ENCODE assay signal across 10 cellular contexts in the genomic region with DNA sequence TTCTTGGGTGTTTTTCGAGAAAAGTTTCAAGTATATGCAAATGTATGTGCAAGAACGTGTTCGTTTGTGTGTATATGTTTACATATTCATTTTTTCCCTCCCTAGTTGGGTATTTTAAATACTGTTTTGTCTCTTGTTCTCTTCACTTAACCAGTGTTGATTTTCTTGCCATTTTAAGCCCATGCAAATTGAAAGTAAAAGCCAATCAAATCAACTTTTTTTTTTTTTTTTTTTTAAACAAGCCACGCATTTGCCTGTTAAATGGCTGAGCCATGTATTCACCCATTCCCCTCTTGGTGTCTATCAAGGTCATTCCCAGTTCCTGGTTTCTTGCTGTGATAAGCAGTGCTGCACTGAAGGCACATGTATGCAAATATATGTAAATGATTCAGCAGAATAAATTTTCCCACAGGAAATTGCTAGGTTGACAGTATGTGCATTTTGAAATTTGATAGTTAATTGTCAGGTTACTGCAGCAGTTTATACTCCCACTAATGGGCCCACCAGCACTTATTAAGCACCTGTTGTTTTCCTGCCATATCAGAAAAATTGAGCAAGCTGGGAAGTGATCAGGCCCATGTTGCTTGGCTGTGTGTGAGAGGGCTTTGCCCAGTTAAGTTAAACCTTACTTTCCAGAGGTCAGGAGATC. TPM values are rescaled to one million over a fixed set of nuclear protein-coding genes. Genes with fewer than 3 reads are reported as not detected.
DNase-seq lines count a peak whose midpoint lies in the region; ATAC-seq and TF ChIP-seq lines count a peak whose summit lies in the region.
"Had no signal": no experiment of that assay in that cellular context is flagged by ENCODE, and none has a peak within 500 bp of the region (broad histone marks: within the 10 kb centered on the region; RNA-seq: fewer than 3 reads in every experiment).

No MANE protein-coding gene starts in this region.

- TF ChIP-seq POLR2A in adrenal gland (IDR thresholded peaks at IDR 0.05) = no peak

- peak in 2 of 3 donors; percentile 63 to 74 for DNase-seq in CD4-positive, CD25-positive, alpha-beta regulatory T cell
- DNase-seq in endodermal cell (no peak), posterior vena cava (ENCODE audit: low spot score) (no peak), HT-29 (ENCODE audit: low spot score) (no peak), adrenal gland (no peak), DMS153 (lab: John Stamatoyannopoulos, UW) (no peak)
- DNase-seq: Calu3, NCI-H2029 had no signal

- peak; percentile 36 to 55 for ATAC-seq in CD4-positive, CD25-positive, alpha-beta regulatory T cell (ENCODE audit: low read depth in 2 of 2)
- peak; percentile 9 for ATAC-seq in GM19397 (IDR thresholded peaks at IDR 0.05; ENCODE audit: unreplicated experiment)
- peak; percentile 18 for ATAC-seq in HG03469 (IDR thresholded peaks at IDR 0.05; ENCODE audit: unreplicated experiment)

- H3K4me3 ChIP-seq in CD4-positive, CD25-positive, alpha-beta regulatory T cell (ENCODE audit: low read depth, low read length) = peak overlapping the region; percentile 92
- H3K4me3 ChIP-seq in endodermal cell (ENCODE audit: low read length) (peak overlapping the region; percentile 61), adrenal gland (no peak overlapping the region)

- H3K4me3 Mint-ChIP-seq in CD4-positive, CD25-positive, alpha-beta regulatory T cell = peak overlapping the region; percentile 76 to 87 (median 84)
- no peak overlapping the region for H3K4me3 Mint-ChIP-seq in endodermal cell

- peaks cover 52% of the 10 kb centered on the region for H3K4me1 ChIP-seq in CD4-positive, CD25-positive, alpha-beta regulatory T cell (ENCODE audit: control insufficient read depth, insufficient read depth, low read length, poor library complexity, severe bottlenecking)
- H3K4me1 ChIP-seq in endodermal cell (ENCODE audit: control insufficient read depth, insufficient read depth, low read length) (peaks cover 6% of the 10 kb centered on the region), adrenal gland (replicated peaks in 1 of 2) (peaks cover 0 to 18% of the 10 kb centered on the region in 2 donors)

- intact Hi-C loops in posterior vena cava (cut with DNase I) = no loop called here
- intact Hi-C loops in adrenal gland (cut with DNase I) = no loop called here

- no peaks in the 10 kb centered on the region for H3K27me3 ChIP-seq in CD4-positive, CD25-positive, alpha-beta regulatory T cell (ENCODE audit: control insufficient read depth, insufficient read depth, low read length)
- H3K27me3 ChIP-seq in endodermal cell (ENCODE audit: control insufficient read depth, insufficient read depth, low read length, poor library complexity, severe bottlenecking) = no peaks in the 10 kb centered on the region
- H3K27me3 ChIP-seq in adrenal gland = no peaks in the 10 kb centered on the region

- TF ChIP-seq CTCF in endodermal cell (conservative IDR thresholded peaks at IDR 0.05) (no peak), adrenal gland (IDR thresholded peaks at IDR 0.05) (no peak)

- peaks cover 0 to 7% of the 10 kb centered on the region in 2 experiments for H3K9me3 ChIP-seq in CD4-positive, CD25-positive, alpha-beta regulatory T cell (ENCODE audit: control insufficient read depth in 2 of 2, low read length in 2 of 2)
- H3K9me3 ChIP-seq in endodermal cell (ENCODE audit: control insufficient read depth, low read length) (peaks cover 24% of the 10 kb centered on the region), adrenal gland (replicated peaks in 1 of 3) (no peaks in the 10 kb centered on the region)

- peaks cover 7 to 86% (median 56%) of the 10 kb centered on the region in 4 donors for H3K4me1 Mint-ChIP-seq in CD4-positive, CD25-positive, alpha-beta regulatory T cell
- H3K4me1 Mint-ChIP-seq in endodermal cell = peaks cover 18% of the 10 kb centered on the region

- no peaks in the 10 kb centered on the region for H3K36me3 ChIP-seq in CD4-positive, CD25-positive, alpha-beta regulatory T cell (ENCODE audit: control insufficient read depth, insufficient read depth, low read length)
- H3K36me3 ChIP-seq in endodermal cell (ENCODE audit: control insufficient read depth, insufficient read depth, low read length) = peaks cover 2% of the 10 kb centered on the region
- no peaks in the 10 kb centered on the region for H3K36me3 ChIP-seq in adrenal gland (replicated peaks in 1 of 2)

- H3K9ac ChIP-seq in endodermal cell (ENCODE audit: extremely low read depth, low read length, poor library complexity, severe bottlenecking) = no peak overlapping the region

- H3K27ac Mint-ChIP-seq in CD4-positive, CD25-positive, alpha-beta regulatory T cell = peak overlapping the region; percentile 97 to 98 (median 98)
- H3K27ac Mint-ChIP-seq in endodermal cell = no peak overlapping the region

- H3K27me3 Mint-ChIP-seq in CD4-positive, CD25-positive, alpha-beta regulatory T cell = peaks cover 8% of the 10 kb centered on the region
- H3K27me3 Mint-ChIP-seq in endodermal cell (ENCODE audit: insufficient read depth) = no peaks in the 10 kb centered on the region

- H3K9me3 Mint-ChIP-seq in CD4-positive, CD25-positive, alpha-beta regulatory T cell = peaks cover 0 to 6% (median 3%) of the 10 kb centered on the region in 7 donors
- peaks cover 29% of the 10 kb centered on the region for H3K9me3 Mint-ChIP-seq in endodermal cell

- H3K27ac ChIP-seq in CD4-positive, CD25-positive, alpha-beta regulatory T cell (ENCODE audit: insufficient read depth, low read length, poor library complexity, severe bottlenecking) = peak overlapping the region; percentile 98
- H3K27ac ChIP-seq in endodermal cell (ENCODE audit: low read depth, low read length) (no peak overlapping the region), adrenal gland (peak overlapping the region in 1 of 5 donors; percentile 37)

- 94% methylated on average over 2 of the region's 4 CpGs; no CpG with 5 or more reads in 1 of the 2 experiments for WGBS in endodermal cell (ENCODE audit: insufficient coverage in 1 of 2, insufficient read length in 1 of 2), 2 experiments
- 78 to 86% (median 83%) methylated on average over 4 of the region's 4 CpGs for WGBS in adrenal gland, 4 donors

- peaks cover 22% of the 10 kb centered on the region for H3K36me3 Mint-ChIP-seq in CD4-positive, CD25-positive, alpha-beta regulatory T cell
- H3K36me3 Mint-ChIP-seq in endodermal cell (ENCODE audit: low read depth) = peaks cover 23% of the 10 kb centered on the region

RNA-seq across cellular contexts. Expression of a gene that starts 12.3 kb away (rescaled TPM):
- 103 TPM for total RNA-seq in CD4-positive, CD25-positive, alpha-beta regulatory T cell
- 1 to 10 TPM; 6.9 to 8.9 (median 8.3) TPM for polyA plus RNA-seq in CD4-positive, CD25-positive, alpha-beta regulatory T cell
- total RNA-seq in endodermal cell = 10 to 100 TPM; 47.1 to 51.2 TPM
- polyA plus RNA-seq in endodermal cell (2013, experiment 1 of 2) = 32.4 TPM
- polyA plus RNA-seq in endodermal cell (2013, experiment 2 of 2) = 31.2 TPM
- 10 to 100 TPM; 26.2 to 27.8 TPM for total RNA-seq in posterior vena cava
- total RNA-seq in HT-29 (2014; rRNA removed; shearing (Covaris generic)) = 26.1 and 35.2 TPM in 2 replicates
- 10 to 100 TPM; 23.2 to 38.8 (median 31.3) TPM for total RNA-seq in adrenal gland
- polyA plus RNA-seq in adrenal gland = 10 to 100 TPM; 12.4 to 21.7 (median 13.1) TPM

Comparison
In these comparisons a context has a peak if more than half of its experiments do, and no peak if none do; other contexts are left out.
1. DNase-seq: peak in CD4-positive, CD25-positive, alpha-beta regulatory T cell (2 of 3); none in endodermal cell (single experiment), posterior vena cava (single experiment), HT-29 (single experiment), adrenal gland (0 of 7) and DMS153 (single experiment).
2. H3K4me3 ChIP-seq: peak in CD4-positive, CD25-positive, alpha-beta regulatory T cell (single experiment) and endodermal cell (single experiment); none in adrenal gland (0 of 4).
3. Peak in every context shown above with its lines, with median percentiles within 50 percentile points of each other: ATAC-seq.